20 cellular contexts compared by ENCODE assay signal in the genomic region with DNA sequence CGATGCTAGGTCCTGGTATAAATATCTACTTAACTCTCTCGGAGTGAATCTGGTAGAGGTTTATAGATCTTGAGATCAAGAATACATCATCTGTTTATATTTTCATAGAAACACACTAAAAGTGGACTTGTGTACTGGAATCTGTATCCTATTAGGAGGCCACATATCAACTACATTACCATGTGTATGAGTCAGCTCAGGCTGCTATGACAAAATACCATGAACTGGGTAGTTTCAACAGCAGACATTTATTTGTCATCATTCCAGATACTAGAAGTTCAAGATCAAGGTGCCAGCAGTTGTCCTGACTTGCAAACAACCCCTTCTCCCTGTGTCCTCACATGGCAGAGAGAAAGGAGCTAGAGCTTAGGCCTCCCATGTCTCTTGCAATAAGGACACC.
A peak's percentile ranks its signal among the peaks of the same experiment; 100 is the strongest.
DNase-seq lines count a peak whose midpoint lies in the region; ATAC-seq, FAIRE-seq and TF ChIP-seq lines count a peak whose summit lies in the region.
"Had no signal": no experiment of that assay in that cellular context is flagged by ENCODE, and none has a peak within 500 bp of the region (broad histone marks: within the 10 kb centered on the region; RNA-seq: fewer than 3 reads in every experiment).

No MANE protein-coding gene starts in this region.

- no peak for TF ChIP-seq CTCF in mammary epithelial cell (conservative IDR thresholded peaks at IDR 0.05 in 1 of 2, IDR thresholded peaks at IDR 0.05 in 1 of 2; ENCODE audit: extremely low read depth in 1 of 2, insufficient read depth in 1 of 2, low read depth in 1 of 2, low read length in 2 of 2)
- TF ChIP-seq CTCF in MCF 10A (IDR thresholded peaks at IDR 0.05; ENCODE audit: unreplicated experiment), result no peak
- no peak for TF ChIP-seq CTCF in astrocyte (IDR thresholded peaks at IDR 0.05; ENCODE audit: insufficient read depth, low read depth, low read length)
- TF ChIP-seq CTCF in foreskin keratinocyte (conservative IDR thresholded peaks at IDR 0.05), result no peak
- TF ChIP-seq CTCF in WTC11 (IDR thresholded peaks at IDR 0.05), result no peak

- H3K9ac ChIP-seq in mammary epithelial cell (ENCODE audit: insufficient read depth, low read length), result no peak overlapping the region
- H3K9ac ChIP-seq in astrocyte (ENCODE audit: low read length), result no peak overlapping the region

- ATAC-seq in foreskin keratinocyte (peak; percentile 21), GM19324 (IDR thresholded peaks at IDR 0.05; ENCODE audit: low FRiP score, unreplicated experiment) (no peak), WTC11 (no peak)

- H3K4me3 ChIP-seq in mammary epithelial cell (replicated peaks in 1 of 3; ENCODE audit: insufficient read depth in 1 of 3, low read depth in 2 of 3, low read length in 3 of 3) (no peak overlapping the region), astrocyte (ENCODE audit: insufficient read depth, low read depth, low read length) (no peak overlapping the region)

- POLR2A ChIA-PET in MCF 10A (lab: Yijun Ruan, JAX) (interaction anchor here (0.7 kb wide), 1 partner anchor 9 kb away, joined by 3 read pairs; no protein-coding TSS in a partner anchor), WTC11 (lab: Charles Lee) (no interaction called here)

- H4K20me1 ChIP-seq in mammary epithelial cell (ENCODE audit: insufficient read depth, low read length) (no peaks in the 10 kb centered on the region), astrocyte (ENCODE audit: insufficient read depth, low read length) (no peaks in the 10 kb centered on the region)

- intact Hi-C loops in mammary epithelial cell (cut with micrococcal nuclease) (no loop called here), MCF 10A (cut with micrococcal nuclease) (no loop called here)

- DNase-seq in mammary epithelial cell (peak; percentile 2), MCF 10A (ENCODE audit: unreplicated experiment) (no peak), HCEC 1CT (peak; percentile 4), astrocyte (ENCODE audit: low read depth) (peak; percentile 18), foreskin keratinocyte (no peak), WTC11 (ENCODE audit: low spot score) (no peak)
- DNase-seq in stimulated activated CD4-positive, alpha-beta T cell treated with anti-CD3 and anti-CD28 coated beads, Interleukin-2, amount 100 ng/mL, for 24 hours, result no peak
- DNase-seq: ACHN; C1 segment of cervical spinal cord; Calu3; CD4-positive, alpha-beta T cell; DMS 273 treated with DMSO at 0.1 percent for 48 hours; DMS79; EL; GDM1; IMR-90 had no signal

- CTCF ChIA-PET in mammary epithelial cell (lab: Charles Lee; ENCODE audit: low non-redundant PET), result no interaction called here
- CTCF ChIA-PET in MCF 10A (lab: Yijun Ruan, JAX), result interaction anchor here (0.6 to 1.5 kb wide), 3 partner anchors 24 to 72 kb away, joined by 3 to 9 read pairs (median 5); no protein-coding TSS in a partner anchor
- CTCF ChIA-PET in WTC11 (lab: Charles Lee), result no interaction called here

- no peaks in the 10 kb centered on the region for H3K9me3 ChIP-seq in mammary epithelial cell (replicated peaks; ENCODE audit: insufficient read depth, low read length)
- H3K9me3 ChIP-seq in astrocyte (ENCODE audit: insufficient read depth, low read depth, low read length), result no peaks in the 10 kb centered on the region

- no peaks in the 10 kb centered on the region for H3K9me3 Mint-ChIP-seq in MCF 10A (ENCODE audit: unreplicated experiment)
- H3K9me3 Mint-ChIP-seq in astrocyte (ENCODE audit: unreplicated experiment), result peaks cover 9% of the 10 kb centered on the region
- peaks cover 12% of the 10 kb centered on the region; the same call in 1 of the 2 replicates for H3K9me3 Mint-ChIP-seq in WTC11
- H3K9me3 Mint-ChIP-seq: CD4-positive, alpha-beta T cell had no signal

- H3K4me2 ChIP-seq in mammary epithelial cell (ENCODE audit: insufficient read depth, low read depth, low read length) (no peak overlapping the region), astrocyte (ENCODE audit: low read length) (no peak overlapping the region)

- H3K36me3 Mint-ChIP-seq in MCF 10A (ENCODE audit: insufficient read depth, unreplicated experiment) (no peaks in the 10 kb centered on the region), astrocyte (ENCODE audit: low read depth, unreplicated experiment) (no peaks in the 10 kb centered on the region), WTC11 (no peaks in the 10 kb centered on the region)

- in situ Hi-C loops in mammary epithelial cell (cut with MboI; ENCODE audit: low sequenced_read_pairs in 2 of 2), result no loop called here

- H3K4me1 ChIP-seq in mammary epithelial cell (ENCODE audit: insufficient read depth, low read length) (no peaks in the 10 kb centered on the region), astrocyte (ENCODE audit: insufficient read depth, low read length) (peaks cover 7% of the 10 kb centered on the region), foreskin keratinocyte (no peaks in the 10 kb centered on the region)

- H3K27ac Mint-ChIP-seq in MCF 10A (ENCODE audit: low read depth, unreplicated experiment) (no peak overlapping the region), astrocyte (ENCODE audit: unreplicated experiment) (no peak overlapping the region), WTC11 (no peak overlapping the region)
- H3K27ac Mint-ChIP-seq: B cell; CD4-positive, alpha-beta T cell had no signal

- H3K79me2 ChIP-seq in mammary epithelial cell (ENCODE audit: insufficient read depth, low read length), result no peaks in the 10 kb centered on the region
- H3K79me2 ChIP-seq in astrocyte (ENCODE audit: insufficient read depth, low read length), result no peaks in the 10 kb centered on the region

- H3K4me1 Mint-ChIP-seq in MCF 10A (ENCODE audit: insufficient read depth, unreplicated experiment) (peaks cover 14% of the 10 kb centered on the region), astrocyte (ENCODE audit: low read depth, unreplicated experiment) (peaks cover 6% of the 10 kb centered on the region), WTC11 (peaks cover 6% of the 10 kb centered on the region; the same call in 1 of the 2 replicates)

- H3K27me3 Mint-ChIP-seq in MCF 10A (ENCODE audit: insufficient read depth, unreplicated experiment), result peaks cover 21% of the 10 kb centered on the region
- peaks cover 25% of the 10 kb centered on the region for H3K27me3 Mint-ChIP-seq in astrocyte (ENCODE audit: low read depth, unreplicated experiment)
- H3K27me3 Mint-ChIP-seq in WTC11 (ENCODE audit: low read depth), result peaks cover 4% of the 10 kb centered on the region; the same call in 1 of the 2 replicates
- H3K27me3 Mint-ChIP-seq: CD4-positive, alpha-beta T cell had no signal

- H3K4me3 Mint-ChIP-seq in MCF 10A (ENCODE audit: unreplicated experiment) (no peak overlapping the region), astrocyte (ENCODE audit: unreplicated experiment) (no peak overlapping the region), WTC11 (no peak overlapping the region)
- H3K4me3 Mint-ChIP-seq: B cell; CD4-positive, alpha-beta T cell had no signal

- no peak overlapping the region for H3K27ac ChIP-seq in mammary epithelial cell (ENCODE audit: insufficient read depth, low read depth, low read length)
- no peak overlapping the region for H3K27ac ChIP-seq in astrocyte (ENCODE audit: low read depth, low read length)
- H3K27ac ChIP-seq in foreskin keratinocyte, result no peak overlapping the region

- peak; percentile 34 for FAIRE-seq in astrocyte (lab: Jason Lieb, UNC)
- FAIRE-seq: GM12892, H54 had no signal

- dilution Hi-C loops in mammary epithelial cell (cut with HindIII; ENCODE audit: low sequenced_read_pairs), result no loop called here

- H3K36me3 ChIP-seq in mammary epithelial cell (ENCODE audit: insufficient read depth, low read length) (no peaks in the 10 kb centered on the region), astrocyte (ENCODE audit: insufficient read depth, low read length) (no peaks in the 10 kb centered on the region)

- no TSS peak for BruUV-seq in mammary epithelial cell (replicated peaks; lab: Mats Ljungman, UMichigan)
- no TSS peak for BruUV-seq in MCF 10A (replicated peaks; lab: Mats Ljungman, UMichigan)

- WGBS in mammary epithelial cell (ENCODE audit: low coverage, missing lambda C conversion rate), result 65% methylated on average over 2 of the region's 2 CpGs

- H3K27me3 ChIP-seq in mammary epithelial cell (ENCODE audit: insufficient read depth, low read length) (no peaks in the 10 kb centered on the region), astrocyte (ENCODE audit: insufficient read depth, low read length) (no peaks in the 10 kb centered on the region), foreskin keratinocyte (no peaks in the 10 kb centered on the region)

- H2AFZ ChIP-seq in mammary epithelial cell (ENCODE audit: low read depth, low read length), result no peak overlapping the region
- H2AFZ ChIP-seq in astrocyte (ENCODE audit: low read depth, low read length), result no peak overlapping the region

TF ChIP-seq in WTC11, 78 proteins besides CTCF, POLR2A, EP300 and RAD21:
- TF ChIP-seq, protein P1, sequence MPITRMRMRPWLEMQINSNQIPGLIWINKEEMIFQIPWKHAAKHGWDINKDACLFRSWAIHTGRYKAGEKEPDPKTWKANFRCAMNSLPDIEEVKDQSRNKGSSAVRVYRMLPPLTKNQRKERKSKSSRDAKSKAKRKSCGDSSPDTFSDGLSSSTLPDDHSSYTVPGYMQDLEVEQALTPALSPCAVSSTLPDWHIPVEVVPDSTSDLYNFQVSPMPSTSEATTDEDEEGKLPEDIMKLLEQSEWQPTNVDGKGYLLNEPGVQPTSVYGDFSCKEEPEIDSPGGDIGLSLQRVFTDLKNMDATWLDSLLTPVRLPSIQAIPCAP (CRISPR knock-in tag; IDR thresholded peaks at IDR 0.05), result no peak
- TF ChIP-seq EMX1 (CRISPR knock-in tag; IDR thresholded peaks at IDR 0.05), result no peak
- TF ChIP-seq NR3C1 (CRISPR knock-in tag; conservative IDR thresholded peaks at IDR 0.05; ENCODE audit: low read depth), result no peak
- TF ChIP-seq TEAD4 (CRISPR knock-in tag; IDR thresholded peaks at IDR 0.05), result no peak
- no peak for TF ChIP-seq ATF2 (CRISPR knock-in tag; IDR thresholded peaks at IDR 0.05; ENCODE audit: borderline replicate concordance, low read depth)

Comparison
In these comparisons a context has a peak if more than half of its experiments do, and no peak if none do; other contexts are left out.
1. DNase-seq: peak in mammary epithelial cell (single experiment), HCEC 1CT (single experiment) and astrocyte (single experiment); none in MCF 10A (single experiment), foreskin keratinocyte (0 of 2), stimulated activated CD4-positive, alpha-beta T cell treated with anti-CD3 and anti-CD28 coated beads, Interleukin-2, amount 100 ng/mL, for 24 hours (0 of 2) and WTC11 (single experiment).